ENCODE assay signal across 1 cellular context in the genomic region with DNA sequence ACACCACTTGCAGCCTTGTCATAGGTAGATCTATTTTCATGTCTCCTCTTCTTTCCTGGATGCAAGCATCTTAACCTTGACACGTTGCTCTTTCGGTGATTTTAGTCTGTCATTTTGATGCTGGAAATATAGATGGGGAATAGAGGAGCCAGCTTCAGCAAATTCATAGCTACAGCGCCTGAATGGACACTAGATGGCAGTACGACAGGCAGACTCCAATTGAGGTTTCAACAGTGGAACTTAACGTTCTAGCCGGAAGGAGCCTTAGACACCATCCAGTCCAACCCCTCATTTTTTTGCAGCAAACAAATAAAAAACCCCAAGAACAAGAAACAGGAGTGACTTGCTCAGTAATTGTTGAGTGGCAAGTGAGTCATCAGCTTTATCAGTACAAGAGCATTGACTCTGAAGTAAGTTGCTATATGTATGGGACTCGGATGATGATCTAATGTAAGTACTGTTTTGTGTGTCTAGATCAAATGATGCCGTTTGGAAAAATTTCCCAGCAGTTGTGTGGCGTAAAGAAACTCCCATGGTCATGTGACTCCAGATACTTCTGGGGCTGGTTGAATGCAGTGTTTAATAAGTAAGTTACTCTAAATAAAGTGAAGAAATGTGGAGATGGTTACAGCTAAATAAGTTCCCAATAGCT.
TF ChIP-seq lines count a peak whose summit lies in the region.

No MANE protein-coding gene starts in this region.

TF ChIP-seq in Ishikawa, 13 proteins besides CTCF, POLR2A, EP300 and RAD21 (continued from another document):
- TF ChIP-seq REST (IDR thresholded peaks at IDR 0.05; ENCODE audit: low read depth) (no peak), CREB1 (IDR thresholded peaks at IDR 0.05; ENCODE audit: low read depth) (no peak)
